Comparison of ENCODE assay signal across 8 cellular contexts in genomic region chr11:18012906-18013781, GRCh38. TPM values are rescaled to one million over a fixed set of nuclear protein-coding genes. Genes with fewer than 3 reads are reported as not detected.
DNase-seq lines count a peak whose midpoint lies in the region; ATAC-seq, FAIRE-seq and TF ChIP-seq lines count a peak whose summit lies in the region.

Gene SERGEF (minus strand): TSS chr11:18013047. CDS start chr11:18013010, 37 bp downstream.

- peak within 1 kb of the TSS; percentile 92 for H3K4me2 ChIP-seq in keratinocyte (ENCODE audit: control insufficient read depth, extremely low read depth, insufficient read depth, low read depth, low read length)

- CTCF ChIA-PET in activated B cell treated with CpG ODN at 0.5 μM for 24 hours (lab: Charles Lee): interaction anchor here (1.0 to 1.8 kb wide), 3 partner anchors 67 to 102 kb away, joined by 3 to 7 read pairs (median 5); partner anchors contain the start of gene SAAL1

- TF ChIP-seq CTCF in AG09309 (IDR thresholded peaks at IDR 0.05; ENCODE audit: control insufficient read depth, insufficient read depth, low read depth, low read length, missing control alignments) (no peak), activated B cell treated with CpG ODN at 0.5 μM for 24 hours (IDR thresholded peaks at IDR 0.05) (no peak), keratinocyte (optimal IDR thresholded peaks at IDR 0.05 in 1 of 3, IDR thresholded peaks at IDR 0.05 in 1 of 3, conservative IDR thresholded peaks at IDR 0.05 in 1 of 3; ENCODE audit: extremely low read depth in 1 of 3, insufficient read depth in 2 of 3, low read length in 3 of 3) (peak in 1 of 3 experiments; percentile 11)

- DNase-seq in AG09309 (ENCODE audit: low read depth) (peak; percentile 32), NCI-H345 (lab: John Stamatoyannopoulos, UW) (peak; percentile 97), activated B cell treated with CpG ODN at 0.5 μM for 24 hours (peak; percentile 96), caudate nucleus (lab: John Stamatoyannopoulos, UW) (peak in 59 of 61 donors; percentile 29 to 90 (median 68)), keratinocyte (ENCODE audit: low read depth, low spot score) (peak; percentile 41)
- DNase-seq in stimulated activated CD4-positive, alpha-beta T cell treated with anti-CD3 and anti-CD28 coated beads, Interleukin-15, amount 100 ng/mL, for 1 hour (ENCODE audit: low read depth in 1 of 2, low spot score in 1 of 2): peak; percentile 88

- H3K4me3 ChIP-seq in AG09309 (ENCODE audit: control insufficient read depth, low read depth, low read length) (peak within 1 kb of the TSS; percentile 89), keratinocyte (ENCODE audit: control insufficient read depth in 2 of 3, extremely low read depth in 1 of 3, insufficient read depth in 2 of 3, low read depth in 1 of 3, low read length in 3 of 3) (peak within 1 kb of the TSS; percentile 83 to 91 (median 87))

- POLR2A ChIA-PET in activated B cell treated with CpG ODN at 0.5 μM for 24 hours (lab: Charles Lee): interaction anchor here (0.7 to 3.0 kb wide), 8 partner anchors 9 to 1764 kb away, joined by 3 to 14 read pairs (median 4); partner anchors contain the start of genes SAAL1 and TSG101

- peaks cover 11% of the 10 kb centered on the region for H3K79me2 ChIP-seq in keratinocyte (ENCODE audit: control insufficient read depth, insufficient read depth, low read length)

- peaks cover 3% of the 10 kb centered on the region for H3K27me3 ChIP-seq in keratinocyte (ENCODE audit: control insufficient read depth, extremely low read depth, insufficient read depth, low read length)

- H3K4me3 Mint-ChIP-seq in activated B cell treated with CpG ODN at 0.5 μM for 24 hours: peak within 1 kb of the TSS; percentile 100

- dilution Hi-C loops in keratinocyte (cut with MboI; ENCODE audit: extremely low pct_ligation_motif_present, low sequenced_read_pairs): no loop called here

- H3K9ac ChIP-seq in keratinocyte (ENCODE audit: control insufficient read depth, extremely low read depth, insufficient read depth, low read length): peak within 1 kb of the TSS; percentile 77

- H2AFZ ChIP-seq in keratinocyte (ENCODE audit: control insufficient read depth, low read length): peak within 1 kb of the TSS; percentile 96

- peaks cover 16% of the 10 kb centered on the region for H3K4me1 Mint-ChIP-seq in activated B cell treated with CpG ODN at 0.5 μM for 24 hours

- H3K9me1 ChIP-seq in keratinocyte (ENCODE audit: control insufficient read depth, extremely low read depth, insufficient read depth, low read length): no peaks in the 10 kb centered on the region

- H4K20me1 ChIP-seq in keratinocyte (ENCODE audit: control insufficient read depth, extremely low read depth, insufficient read depth, low read length): no peaks in the 10 kb centered on the region

- intact Hi-C loops in activated B cell treated with CpG ODN at 0.5 μM for 24 hours (cut with micrococcal nuclease): loop anchor here (1.0 to 10.0 kb wide), 11 partner anchors 22 to 1274 kb away; partner anchors contain the start of genes C11orf58, GTF2H1, HPS5 and IGSF22

- no peak for FAIRE-seq in keratinocyte (lab: Jason Lieb, UNC)

- H3K27ac Mint-ChIP-seq in activated B cell treated with CpG ODN at 0.5 μM for 24 hours: peak within 1 kb of the TSS; percentile 99

- H3K36me3 ChIP-seq in keratinocyte (ENCODE audit: control insufficient read depth in 2 of 2, extremely low read depth in 1 of 2, insufficient read depth in 2 of 2, low read length in 2 of 2): no peaks in the 10 kb centered on the region

- peak within 1 kb of the TSS; percentile 85 for H3K27ac ChIP-seq in caudate nucleus (ENCODE audit: low read depth, low read length)
- H3K27ac ChIP-seq in keratinocyte (ENCODE audit: control insufficient read depth, insufficient read depth, low read length): peak within 1 kb of the TSS; percentile 56

- no peaks in the 10 kb centered on the region for H3K9me3 Mint-ChIP-seq in activated B cell treated with CpG ODN at 0.5 μM for 24 hours

- ATAC-seq in GM19025 (IDR thresholded peaks at IDR 0.05; ENCODE audit: low read depth, unreplicated experiment) (peak; percentile 91), HG03280 (IDR thresholded peaks at IDR 0.05; ENCODE audit: unreplicated experiment) (peak; percentile 96), activated B cell treated with CpG ODN at 0.5 μM for 24 hours (ENCODE audit: low read depth) (peak; percentile 94)

- H3K4me1 ChIP-seq in keratinocyte (ENCODE audit: control insufficient read depth, extremely low read depth, insufficient read depth, low read length): peaks cover 10% of the 10 kb centered on the region

- no peaks in the 10 kb centered on the region for H3K27me3 Mint-ChIP-seq in activated B cell treated with CpG ODN at 0.5 μM for 24 hours

- no peaks in the 10 kb centered on the region for H3K9me3 ChIP-seq in keratinocyte (ENCODE audit: control insufficient read depth, low read depth, low read length)

- H3K36me3 Mint-ChIP-seq in activated B cell treated with CpG ODN at 0.5 μM for 24 hours (ENCODE audit: low read depth): peaks cover 2% of the 10 kb centered on the region

RNA-seq across cellular contexts. Expression of gene SERGEF, which starts in this region (rescaled TPM):
- 38.4 and 47.4 TPM in 2 replicates for total RNA-seq in activated B cell treated with CpG ODN at 0.5 μM for 24 hours
- polyA plus RNA-seq in keratinocyte: 11.8 to 20.6 TPM (median 15.6 TPM) in 3 replicates
- polyA plus RNA-seq in keratinocyte (2011; ENCODE audit: low read depth): 21.0 TPM
- 16.8 and 19.6 TPM in 2 replicates for polyA plus RNA-seq in keratinocyte (2011; cell fraction: cytosol; rRNA removed)
- 10.1 and 14.0 TPM in 2 replicates for polyA plus RNA-seq in keratinocyte (2011; cell fraction: nucleus; rRNA removed)
- 20.6 and 23.0 TPM in 2 replicates for polyA plus RNA-seq in keratinocyte (2012; ENCODE audit: low replicate concordance)
- 12.9 to 24.8 TPM (median 18.8 TPM) in 3 replicates for polyA minus RNA-seq in keratinocyte
- polyA minus RNA-seq in keratinocyte (2011; cell fraction: cytosol; rRNA and poly(A)+ RNA removed): 19.4 TPM
- 4.4 and 13.4 TPM in 2 replicates for polyA minus RNA-seq in keratinocyte (2011; cell fraction: nucleus; rRNA and poly(A)+ RNA removed)

Comparison
In these comparisons a context has a peak if more than half of its experiments do, and no peak if none do; other contexts are left out.
1. Peak in every context shown above with its lines: DNase-seq, ATAC-seq, H3K4me3 ChIP-seq and H3K27ac ChIP-seq.
2. DNase-seq: peak in every context shown above with its lines; median percentile 97 in NCI-H345; 96 in activated B cell treated with CpG ODN at 0.5 μM for 24 hours; 88 in stimulated activated CD4-positive, alpha-beta T cell treated with anti-CD3 and anti-CD28 coated beads, Interleukin-15, amount 100 ng/mL, for 1 hour; 68 in caudate nucleus; 41 in keratinocyte; 32 in AG09309.